13 cellular contexts compared by ENCODE assay signal in the genomic region with DNA sequence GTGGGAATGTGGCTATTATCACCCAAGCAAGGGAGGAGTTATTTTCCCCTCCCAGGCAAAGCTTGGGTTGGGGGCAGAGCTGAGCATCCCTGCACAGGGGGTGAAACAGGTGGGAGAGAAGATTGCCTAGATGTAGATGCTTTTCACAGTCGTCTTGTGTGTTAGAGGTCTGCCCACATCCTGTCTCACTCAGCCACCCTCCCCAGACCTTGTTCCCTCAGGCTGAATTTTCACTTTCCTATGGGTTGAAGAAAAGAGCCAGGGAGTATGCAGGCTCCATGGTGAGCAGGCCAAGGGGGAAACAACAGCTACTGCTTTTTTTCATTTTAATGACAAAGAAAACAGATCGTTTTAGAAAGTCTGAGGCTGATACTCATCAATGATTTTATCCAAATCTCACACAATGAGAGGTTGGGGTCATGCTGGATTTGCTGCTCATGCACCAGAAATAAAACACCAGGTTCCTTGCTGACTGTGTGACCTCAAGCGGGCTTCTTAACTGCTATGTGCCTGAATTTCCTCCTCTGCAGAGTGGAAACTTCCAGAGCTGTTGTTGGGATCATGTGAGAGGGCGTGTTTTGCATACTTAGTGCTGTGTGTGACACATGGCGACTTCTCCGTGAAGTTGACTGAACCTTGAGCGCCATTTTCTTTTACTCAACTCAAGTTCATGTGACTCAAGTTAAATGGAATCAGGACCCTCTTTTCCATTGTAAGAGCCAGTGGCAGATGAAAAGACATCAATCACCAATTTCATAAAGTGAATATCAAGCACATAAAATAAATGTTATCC.
DNase-seq lines count a peak whose midpoint lies in the region; ATAC-seq lines count a peak whose summit lies in the region.
"Had no signal": no experiment of that assay in that cellular context is flagged by ENCODE, and none has a peak within 500 bp of the region (broad histone marks: within the 10 kb centered on the region; RNA-seq: fewer than 3 reads in every experiment).

No MANE protein-coding gene starts in this region.

- no peak overlapping the region for H3K4ac ChIP-seq in trophoblast cell (ENCODE audit: low read depth, low read length)

- WGBS in trophoblast cell (ENCODE audit: extremely low coverage, insufficient coverage, insufficient read length), result no CpG with 5 or more reads among the region's 7 CpGs

- no peaks in the 10 kb centered on the region for H3K27me3 ChIP-seq in HUES48 (ENCODE audit: control insufficient read depth, insufficient read depth, low read length)
- no peaks in the 10 kb centered on the region for H3K27me3 ChIP-seq in trophoblast cell (ENCODE audit: insufficient read depth, low read length)
- H3K27me3 ChIP-seq: esophagus muscularis mucosa, tibial nerve had no signal

- H3K36me3 Mint-ChIP-seq in activated CD4-positive, alpha-beta T cell treated with anti-CD3 and anti-CD28 coated beads, Interleukin-2, amount 10 ng/mL, durations not matched to agents 24 days and 14 days (ENCODE audit: low read depth), result no peaks in the 10 kb centered on the region
- no peaks in the 10 kb centered on the region for H3K36me3 Mint-ChIP-seq in activated T-helper 17 cell treated with anti-CD3 and anti-CD28 coated beads, Interleukin-2, amount 50 U/mL, for 72 hours (ENCODE audit: low read depth)

- H3K79me2 ChIP-seq in trophoblast cell (ENCODE audit: control insufficient read depth, insufficient read depth, low read length, poor library complexity), result no peaks in the 10 kb centered on the region

- no peaks in the 10 kb centered on the region for H3K9me3 Mint-ChIP-seq in activated CD4-positive, alpha-beta T cell treated with anti-CD3 and anti-CD28 coated beads, Interleukin-2, amount 10 ng/mL, durations not matched to agents 24 days and 14 days
- no peaks in the 10 kb centered on the region for H3K9me3 Mint-ChIP-seq in activated T-helper 17 cell treated with anti-CD3 and anti-CD28 coated beads, Interleukin-2, amount 50 U/mL, for 72 hours

- no peak overlapping the region for H2AFZ ChIP-seq in trophoblast cell (ENCODE audit: insufficient read depth, low read length, poor library complexity)

- no peak overlapping the region for H2AK5ac ChIP-seq in trophoblast cell (ENCODE audit: low read length)

- no peak overlapping the region for H3K14ac ChIP-seq in trophoblast cell (ENCODE audit: low read length)

- H3K27me3 Mint-ChIP-seq in activated CD4-positive, alpha-beta T cell treated with anti-CD3 and anti-CD28 coated beads, Interleukin-2, amount 10 ng/mL, durations not matched to agents 24 days and 14 days, result no peaks in the 10 kb centered on the region
- peaks cover 7% of the 10 kb centered on the region for H3K27me3 Mint-ChIP-seq in activated T-helper 17 cell treated with anti-CD3 and anti-CD28 coated beads, Interleukin-2, amount 50 U/mL, for 72 hours

- H3K9me3 ChIP-seq in HUES48 (ENCODE audit: control insufficient read depth, insufficient read depth, low read length) (no peaks in the 10 kb centered on the region), trophoblast cell (ENCODE audit: insufficient read depth, low read depth, low read length) (no peaks in the 10 kb centered on the region)
- H3K9me3 ChIP-seq: esophagus muscularis mucosa, tibial nerve had no signal

- H3K4me3 ChIP-seq in HUES48 (ENCODE audit: low read depth, low read length) (no peak overlapping the region), trophoblast cell (ENCODE audit: low read depth, low read length) (no peak overlapping the region)
- H3K4me3 ChIP-seq: esophagus muscularis mucosa, tibial nerve had no signal

- H3K23ac ChIP-seq in trophoblast cell (ENCODE audit: low read length), result no peak overlapping the region

- H3K36me3 ChIP-seq in HUES48 (ENCODE audit: control insufficient read depth, insufficient read depth, low read length) (no peaks in the 10 kb centered on the region), trophoblast cell (ENCODE audit: control insufficient read depth in 1 of 2, insufficient read depth in 2 of 2, low read length in 2 of 2) (peaks cover 3 to 9% of the 10 kb centered on the region in 2 experiments)
- H3K36me3 ChIP-seq: esophagus muscularis mucosa, tibial nerve had no signal

- no peak overlapping the region for H2BK12ac ChIP-seq in trophoblast cell (ENCODE audit: low read length)

- H4K8ac ChIP-seq in trophoblast cell (ENCODE audit: low read depth, low read length), result no peak overlapping the region

- H3K79me1 ChIP-seq in trophoblast cell (ENCODE audit: low read length), result peaks cover 13% of the 10 kb centered on the region

- peaks cover 26% of the 10 kb centered on the region for H3K4me1 ChIP-seq in HUES48 (ENCODE audit: control insufficient read depth, insufficient read depth, low read length)
- H3K4me1 ChIP-seq in trophoblast cell (ENCODE audit: control insufficient read depth in 1 of 2, insufficient read depth in 2 of 2, low read length in 2 of 2), result peaks cover 9 to 13% of the 10 kb centered on the region in 2 experiments
- H3K4me1 ChIP-seq: esophagus muscularis mucosa, tibial nerve had no signal

- peak overlapping the region; percentile 52 for H3K27ac Mint-ChIP-seq in activated CD4-positive, alpha-beta T cell treated with anti-CD3 and anti-CD28 coated beads, Interleukin-2, amount 10 ng/mL, durations not matched to agents 24 days and 14 days
- no peak overlapping the region for H3K27ac Mint-ChIP-seq in activated T-helper 17 cell treated with anti-CD3 and anti-CD28 coated beads, Interleukin-2, amount 50 U/mL, for 72 hours

- H2BK120ac ChIP-seq in trophoblast cell (ENCODE audit: insufficient read depth, low read length, poor library complexity), result peak overlapping the region; percentile 18

- H3K9ac ChIP-seq in HUES48 (ENCODE audit: low read depth, low read length) (no peak overlapping the region), trophoblast cell (ENCODE audit: low read length) (no peak overlapping the region)

- H2BK5ac ChIP-seq in trophoblast cell (ENCODE audit: low read depth, low read length, poor library complexity), result no peak overlapping the region

- H3K4me1 Mint-ChIP-seq in activated CD4-positive, alpha-beta T cell treated with anti-CD3 and anti-CD28 coated beads, Interleukin-2, amount 10 ng/mL, durations not matched to agents 24 days and 14 days, result peaks cover 17% of the 10 kb centered on the region
- H3K4me1 Mint-ChIP-seq in activated T-helper 17 cell treated with anti-CD3 and anti-CD28 coated beads, Interleukin-2, amount 50 U/mL, for 72 hours, result peaks cover 4% of the 10 kb centered on the region

- H3K4me2 ChIP-seq in trophoblast cell (ENCODE audit: low read length), result no peak overlapping the region

- no peak overlapping the region for H4K12ac ChIP-seq in trophoblast cell (ENCODE audit: low read depth, low read length)

- H3K4me3 Mint-ChIP-seq in activated CD4-positive, alpha-beta T cell treated with anti-CD3 and anti-CD28 coated beads, Interleukin-2, amount 10 ng/mL, durations not matched to agents 24 days and 14 days, result no peak overlapping the region
- no peak overlapping the region for H3K4me3 Mint-ChIP-seq in activated T-helper 17 cell treated with anti-CD3 and anti-CD28 coated beads, Interleukin-2, amount 50 U/mL, for 72 hours

- no peak overlapping the region for H3K18ac ChIP-seq in trophoblast cell (ENCODE audit: low read length)

- H4K91ac ChIP-seq in trophoblast cell (ENCODE audit: low read depth, low read length), result no peak overlapping the region

- H3K27ac ChIP-seq in HUES48 (ENCODE audit: low read depth, low read length) (peak overlapping the region; percentile 69), trophoblast cell (ENCODE audit: low read depth, low read length) (peak overlapping the region; percentile 73)
- H3K27ac ChIP-seq: esophagus muscularis mucosa, tibial nerve had no signal

- ATAC-seq in activated T-helper 17 cell treated with anti-CD3 and anti-CD28 coated beads, Interleukin-2, amount 50 U/mL, for 72 hours (replicated peaks), result peak; percentile 64
- ATAC-seq in GM18519 (IDR thresholded peaks at IDR 0.05; ENCODE audit: low FRiP score, unreplicated experiment), result no peak
- no peak for ATAC-seq in GM18909 (IDR thresholded peaks at IDR 0.05; ENCODE audit: poor library complexity, unreplicated experiment)
- ATAC-seq: Right ventricle myocardium inferior had no signal

- DNase-seq in activated CD4-positive, alpha-beta T cell treated with anti-CD3 and anti-CD28 coated beads, Interleukin-2, amount 10 ng/mL, durations not matched to agents 24 days and 14 days, result peak; percentile 73
- DNase-seq in activated CD4-positive, alpha-beta T cell treated with anti-CD3 and anti-CD28 coated beads for 4 hours, result no peak
- DNase-seq in trophoblast cell (peak; percentile 40 to 41), NCI-H1105 treated with DMSO at 0.1 percent for 48 hours (lab: John Stamatoyannopoulos, UW) (no peak)
- DNase-seq: activated effector memory CD4-positive, alpha-beta T cell treated with anti-CD3 and anti-CD28 coated beads, Interleukin-2, amount 50 U/mL, for 16 hours; central memory CD4-positive, alpha-beta T cell had no signal

- intact Hi-C loops in activated CD4-positive, alpha-beta T cell treated with anti-CD3 and anti-CD28 coated beads, Interleukin-2, amount 10 ng/mL, durations not matched to agents 24 days and 14 days (cut with micrococcal nuclease), result no loop called here

Comparison
In these comparisons a context has a peak if more than half of its experiments do, and no peak if none do; other contexts are left out.
1. DNase-seq: peak in activated CD4-positive, alpha-beta T cell treated with anti-CD3 and anti-CD28 coated beads, Interleukin-2, amount 10 ng/mL, durations not matched to agents 24 days and 14 days (single experiment) and trophoblast cell (2 of 2); none in activated CD4-positive, alpha-beta T cell treated with anti-CD3 and anti-CD28 coated beads for 4 hours (0 of 2) and NCI-H1105 treated with DMSO at 0.1 percent for 48 hours (single experiment).